ENCODE assay signal across 27 cellular contexts in the genomic region with DNA sequence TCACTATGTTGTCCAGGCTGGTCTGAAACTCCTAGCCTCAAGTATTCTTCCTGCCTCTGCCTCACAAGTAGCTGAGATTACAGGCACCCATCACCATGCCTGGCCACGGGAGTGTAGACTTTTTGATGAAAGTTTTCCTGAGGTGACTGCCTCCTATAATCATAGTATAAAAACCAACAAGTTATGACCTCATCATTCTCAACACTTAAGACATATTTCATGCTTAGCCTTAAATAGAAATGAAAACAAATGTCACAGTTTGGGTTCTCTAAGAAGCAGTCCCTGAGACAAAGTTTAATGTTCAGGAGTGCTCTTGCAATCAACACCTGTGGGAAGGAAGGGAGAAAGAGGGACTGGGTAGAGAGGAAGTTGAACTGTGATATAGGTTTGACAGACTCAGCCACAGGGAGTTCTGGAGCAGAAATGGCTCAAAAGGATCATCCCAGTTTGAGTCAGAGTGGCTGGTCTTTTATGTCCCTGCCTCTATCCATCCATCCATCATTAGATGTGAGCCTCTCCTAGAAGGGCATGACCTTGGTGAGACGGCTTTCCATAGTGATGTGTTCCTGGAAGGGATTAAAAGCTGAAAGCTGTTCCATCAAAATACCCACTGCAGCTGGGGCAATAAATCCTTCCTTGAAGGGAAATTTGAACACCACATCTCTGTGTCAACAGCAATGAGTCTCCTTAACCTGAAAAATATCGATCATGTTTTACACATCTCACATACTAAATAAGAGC.
"Had no signal": no experiment of that assay in that cellular context is flagged by ENCODE, and none has a peak within 500 bp of the region (broad histone marks: within the 10 kb centered on the region; RNA-seq: fewer than 3 reads in every experiment).

No MANE protein-coding gene starts in this region.

- H3K4me3 ChIP-seq: colonic mucosa, hepatocyte, lung, psoas muscle, skin epidermis, stomach, thoracic aorta, transverse colon had no signal

- H2AFZ ChIP-seq: hepatocyte had no signal

- H3K4me1 Mint-ChIP-seq: endodermal cell; naive B cell; nephron; stimulated activated naive B cell treated with anti-CD40 and anti-IgM and Interleukin-4, amounts not matched to agents 10 μg/mL and 1 μg/mL and 100 μg/mL, for 72 hours had no signal

- H3K4me3 Mint-ChIP-seq: endodermal cell; naive B cell; nephron; stimulated activated naive B cell treated with anti-CD40 and anti-IgM and Interleukin-4, amounts not matched to agents 10 μg/mL and 1 μg/mL and 100 μg/mL, for 72 hours had no signal

- H3K27me3 ChIP-seq: colonic mucosa, hepatocyte, stomach, transverse colon had no signal

- H3K36me3 ChIP-seq: colonic mucosa, stomach, thoracic aorta, transverse colon had no signal

- FAIRE-seq: endothelial cell of umbilical vein, kidney had no signal

- H3K27ac Mint-ChIP-seq: endodermal cell; naive B cell; nephron; stimulated activated naive B cell treated with anti-CD40 and anti-IgM and Interleukin-4, amounts not matched to agents 10 μg/mL and 1 μg/mL and 100 μg/mL, for 72 hours had no signal

- H3K79me2 ChIP-seq: hepatocyte had no signal

- ATAC-seq: foreskin keratinocyte; left cardiac atrium; left ventricle myocardium superior; psoas muscle; sciatic nerve; stimulated activated naive B cell treated with anti-CD40 and anti-IgM and Interleukin-4, amounts not matched to agents 10 μg/mL and 1 μg/mL and 100 μg/mL, for 72 hours had no signal

- H3K4me1 ChIP-seq: colonic mucosa, foreskin keratinocyte, psoas muscle, stomach, transverse colon had no signal

- DNase-seq: colonic mucosa; dermis blood vessel endothelial cell; endodermal cell; erythroblast; foreskin keratinocyte; head of caudate nucleus; kidney; left cardiac atrium; left ventricle myocardium superior; mesenchymal stem cell; midbrain; naive B cell; psoas muscle; retina; stimulated activated CD4-positive, alpha-beta T cell treated with anti-CD3 and anti-CD28 coated beads, Interleukin-2, amount 100 ng/mL, for 24 hours; stimulated activated CD4-positive, alpha-beta T cell treated with anti-CD3 and anti-CD28 coated beads, Interleukin-4, amount 100 ng/mL, for 4 hours; stimulated activated naive B cell treated with anti-CD40 and anti-IgM and Interleukin-4, amounts not matched to agents 10 μg/mL and 1 μg/mL and 100 μg/mL, for 72 hours; stomach; substantia nigra; transverse colon had no signal

- H3K27ac ChIP-seq: colonic mucosa, foreskin keratinocyte, hepatocyte, psoas muscle, skin epidermis, stomach, thoracic aorta, transverse colon had no signal

- H3K9me3 ChIP-seq: colonic mucosa, psoas muscle, thoracic aorta, transverse colon had no signal

- H3K4me2 ChIP-seq: hepatocyte had no signal
